8 cellular contexts compared by ENCODE assay signal in the genomic region with DNA sequence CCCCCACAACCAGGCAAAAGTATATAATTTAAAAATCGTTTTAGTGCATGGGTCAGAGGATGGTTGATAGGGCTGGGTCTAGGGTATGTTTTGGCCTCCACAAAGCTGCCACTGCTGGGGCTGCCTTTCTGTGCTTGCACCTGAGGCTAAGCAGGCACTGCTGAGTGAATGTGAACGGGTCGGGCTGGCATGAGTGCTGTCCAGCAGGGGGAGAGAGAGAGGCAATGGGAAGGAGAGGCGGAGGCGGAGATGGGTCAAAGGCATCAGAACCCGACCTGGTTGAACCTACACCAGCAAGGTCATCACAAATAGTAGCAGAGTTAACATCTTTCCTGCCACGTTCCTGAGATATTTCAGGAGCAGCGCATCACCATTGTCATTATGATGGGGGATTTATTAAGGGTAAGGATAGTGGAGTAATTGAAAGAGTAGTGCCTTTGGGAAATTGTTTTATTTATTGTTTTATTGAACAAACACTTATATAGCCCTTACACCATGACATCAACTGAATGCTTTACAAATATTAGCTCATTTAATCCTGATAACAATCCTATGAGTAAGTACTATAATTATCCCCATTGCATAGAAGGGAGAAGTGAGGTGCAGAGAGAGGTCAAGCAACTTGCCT. TPM values are rescaled to one million over a fixed set of nuclear protein-coding genes. Genes with fewer than 3 reads are reported as not detected.
DNase-seq lines count a peak whose midpoint lies in the region; ATAC-seq and TF ChIP-seq lines count a peak whose summit lies in the region.

No MANE protein-coding gene starts in this region.

- WGBS in suprapubic skin: 11% methylated on average over 8 of the region's 8 CpGs

- TF ChIP-seq CTCF in colonic mucosa (IDR thresholded peaks at IDR 0.05) (peak; percentile 48), suprapubic skin (IDR thresholded peaks at IDR 0.05) (peak in 1 of 2 donors; percentile 22)

- H3K27ac ChIP-seq in colonic mucosa (no peak overlapping the region), suprapubic skin (no peak overlapping the region)

- ATAC-seq in GM21737 (IDR thresholded peaks at IDR 0.05; ENCODE audit: unreplicated experiment) (no peak), left ventricle myocardium superior (no peak)

- H3K9me3 ChIP-seq in colonic mucosa: no peaks in the 10 kb centered on the region
- H3K9me3 ChIP-seq in suprapubic skin: no peaks in the 10 kb centered on the region

- no peaks in the 10 kb centered on the region for H3K27me3 ChIP-seq in colonic mucosa
- peaks cover 16% of the 10 kb centered on the region for H3K27me3 ChIP-seq in suprapubic skin

- TF ChIP-seq EP300 in suprapubic skin (IDR thresholded peaks at IDR 0.05): no peak

- no peak overlapping the region for H3K9ac ChIP-seq in colonic mucosa (ENCODE audit: low read depth in 2 of 2, low read length in 2 of 2)

- no peak overlapping the region for H3K4me3 ChIP-seq in colonic mucosa
- H3K4me3 ChIP-seq in suprapubic skin: no peak overlapping the region

- DNase-seq in COR-L47 (lab: John Stamatoyannopoulos, UW) (peak; percentile 16), GM19238 (ENCODE audit: insufficient read length, low spot score) (peak; percentile 12), NCI-H2107 treated with DMSO at 0.1 percent for 48 hours (lab: John Stamatoyannopoulos, UW; ENCODE audit: unreplicated experiment) (peak; percentile 62), colonic mucosa (peak; percentile 48), left ventricle myocardium superior (no peak), suprapubic skin (ENCODE audit: low spot score in 2 of 2) (no peak)
- DNase-seq in stimulated activated CD8-positive, alpha-beta memory T cell treated with anti-CD3 and anti-CD28 coated beads, Interleukin-4, amount 100 ng/mL, for 48 hours: peak; percentile 38

- H3K4me1 ChIP-seq in colonic mucosa (no peaks in the 10 kb centered on the region), suprapubic skin (no peaks in the 10 kb centered on the region)

- intact Hi-C loops in colonic mucosa (cut with DNase I): no loop called here
- intact Hi-C loops in left ventricle myocardium superior (cut with micrococcal nuclease): no loop called here

- TF ChIP-seq POLR2A in suprapubic skin (IDR thresholded peaks at IDR 0.05): no peak

- H3K36me3 ChIP-seq in colonic mucosa (no peaks in the 10 kb centered on the region), suprapubic skin (no peaks in the 10 kb centered on the region)

RNA-seq across cellular contexts. Expression of a gene that starts 5.8 kb away (rescaled TPM):
- total RNA-seq in colonic mucosa (1 to 10 TPM; 1.2 to 7.8 TPM), left ventricle myocardium superior (1.0 TPM), suprapubic skin (1 to 10 TPM in 3 of 4 donors, under 1 TPM in 1; 0.79 to 4.3 (median 3.3) TPM)

Comparison
In these comparisons a context has a peak if more than half of its experiments do, and no peak if none do; other contexts are left out.
1. DNase-seq: peak in COR-L47 (single experiment), GM19238 (single experiment), NCI-H2107 treated with DMSO at 0.1 percent for 48 hours (single experiment), colonic mucosa (single experiment) and stimulated activated CD8-positive, alpha-beta memory T cell treated with anti-CD3 and anti-CD28 coated beads, Interleukin-4, amount 100 ng/mL, for 48 hours (single experiment); none in left ventricle myocardium superior (single experiment) and suprapubic skin (0 of 2).